ENCODE assay signal across 10 cellular contexts in genomic region chrX:143664302-143664701, GRCh38. TPM values are rescaled to one million over a fixed set of nuclear protein-coding genes. Genes with fewer than 3 reads are reported as not detected.
DNase-seq lines count a peak whose midpoint lies in the region; ATAC-seq and TF ChIP-seq lines count a peak whose summit lies in the region.
"Had no signal": no experiment of that assay in that cellular context is flagged by ENCODE, and none has a peak within 500 bp of the region (broad histone marks: within the 10 kb centered on the region; RNA-seq: fewer than 3 reads in every experiment).

No MANE protein-coding gene starts in this region.

- no peaks in the 10 kb centered on the region for H3K9me3 Mint-ChIP-seq in stimulated activated naive B cell treated with anti-CD40 and anti-IgM and Interleukin-4, amounts not matched to agents 10 μg/mL and 1 μg/mL and 100 μg/mL, for 72 hours

- no peaks in the 10 kb centered on the region for H3K4me1 ChIP-seq in effector memory CD4-positive, alpha-beta T cell (ENCODE audit: control insufficient read depth, insufficient read depth, low read length, poor library complexity, severe bottlenecking)

- no peaks in the 10 kb centered on the region for H3K36me3 ChIP-seq in SU-DHL-6 (ENCODE audit: low read length)
- no peaks in the 10 kb centered on the region for H3K36me3 ChIP-seq in effector memory CD4-positive, alpha-beta T cell (ENCODE audit: control insufficient read depth, insufficient read depth, low read length)

- H4K20me1 ChIP-seq in SU-DHL-6 (ENCODE audit: low read depth, low read length): no peaks in the 10 kb centered on the region

- H3K9ac ChIP-seq in SU-DHL-6 (ENCODE audit: low read length): no peak overlapping the region

- H2AFZ ChIP-seq in SU-DHL-6 (ENCODE audit: low read depth, low read length, severe bottlenecking): no peak overlapping the region

- H3K4me1 Mint-ChIP-seq in stimulated activated naive B cell treated with anti-CD40 and anti-IgM and Interleukin-4, amounts not matched to agents 10 μg/mL and 1 μg/mL and 100 μg/mL, for 72 hours: no peaks in the 10 kb centered on the region

- H3K79me2 ChIP-seq in SU-DHL-6 (ENCODE audit: insufficient read depth, low read length): no peaks in the 10 kb centered on the region

- no peaks in the 10 kb centered on the region for H3K27me3 Mint-ChIP-seq in stimulated activated naive B cell treated with anti-CD40 and anti-IgM and Interleukin-4, amounts not matched to agents 10 μg/mL and 1 μg/mL and 100 μg/mL, for 72 hours
- H3K27me3 Mint-ChIP-seq: effector memory CD8-positive, alpha-beta T cell had no signal

- H3K36me3 Mint-ChIP-seq in stimulated activated naive B cell treated with anti-CD40 and anti-IgM and Interleukin-4, amounts not matched to agents 10 μg/mL and 1 μg/mL and 100 μg/mL, for 72 hours: no peaks in the 10 kb centered on the region

- no peaks in the 10 kb centered on the region for H3K9me2 ChIP-seq in SU-DHL-6 (replicated peaks; ENCODE audit: insufficient read depth, low read length)

- TF ChIP-seq CTCF in SU-DHL-6 (IDR thresholded peaks at IDR 0.05; ENCODE audit: insufficient read depth, low read length, poor library complexity, severe bottlenecking): peak; percentile 19

- ATAC-seq in stimulated activated naive B cell treated with anti-CD40 and anti-IgM and Interleukin-4, amounts not matched to agents 10 μg/mL and 1 μg/mL and 100 μg/mL, for 72 hours (replicated peaks): no peak
- no peak for ATAC-seq in left colon
- ATAC-seq: effector memory CD8-positive, alpha-beta T cell had no signal

- no peak overlapping the region for H3K4me3 ChIP-seq in SU-DHL-6 (ENCODE audit: insufficient read depth, low read length, poor library complexity, severe bottlenecking)
- H3K4me3 ChIP-seq in effector memory CD4-positive, alpha-beta T cell (ENCODE audit: insufficient read depth, low read depth, low read length, poor library complexity, severe bottlenecking): no peak overlapping the region

- intact Hi-C loops in left colon (cut with DNase I, micrococcal nuclease): no loop called here

- H3K4me2 ChIP-seq in SU-DHL-6 (ENCODE audit: low read depth, low read length, poor library complexity, severe bottlenecking): no peak overlapping the region

- DNase-seq in CD1c-positive myeloid dendritic cell (ENCODE audit: extremely low spot score) (peak; percentile 2), H4 (ENCODE audit: low spot score) (peak; percentile 5), kidney tubule cell (ENCODE audit: low spot score) (peak; percentile 30), left colon (no peak), NCI-H187 treated with DMSO at 0.1 percent for 48 hours (lab: John Stamatoyannopoulos, UW) (no peak)
- no peak for DNase-seq in stimulated activated naive B cell treated with anti-CD40 and anti-IgM and Interleukin-4, amounts not matched to agents 10 μg/mL and 1 μg/mL and 100 μg/mL, for 72 hours
- no peak for DNase-seq in effector memory CD4-positive, alpha-beta T cell
- DNase-seq: effector memory CD8-positive, alpha-beta T cell; SIG-M5 had no signal

- no peak overlapping the region for H3K4me3 Mint-ChIP-seq in stimulated activated naive B cell treated with anti-CD40 and anti-IgM and Interleukin-4, amounts not matched to agents 10 μg/mL and 1 μg/mL and 100 μg/mL, for 72 hours
- H3K4me3 Mint-ChIP-seq: effector memory CD8-positive, alpha-beta T cell had no signal

- no peak overlapping the region for H3K27ac Mint-ChIP-seq in stimulated activated naive B cell treated with anti-CD40 and anti-IgM and Interleukin-4, amounts not matched to agents 10 μg/mL and 1 μg/mL and 100 μg/mL, for 72 hours
- H3K27ac Mint-ChIP-seq: effector memory CD8-positive, alpha-beta T cell had no signal

- no peak overlapping the region for H3K27ac ChIP-seq in SU-DHL-6 (ENCODE audit: low read depth, low read length)
- H3K27ac ChIP-seq in effector memory CD4-positive, alpha-beta T cell (ENCODE audit: insufficient read depth, low read length, poor library complexity, severe bottlenecking): no peak overlapping the region

- no peaks in the 10 kb centered on the region for H3F3A ChIP-seq in SU-DHL-6 (ENCODE audit: insufficient read depth)

- H3K9me3 ChIP-seq in SU-DHL-6 (ENCODE audit: insufficient read depth, low read length): no peaks in the 10 kb centered on the region
- no peaks in the 10 kb centered on the region for H3K9me3 ChIP-seq in effector memory CD4-positive, alpha-beta T cell (ENCODE audit: control insufficient read depth, low read length)

- H3K27me3 ChIP-seq in SU-DHL-6 (ENCODE audit: low read length): no peaks in the 10 kb centered on the region
- no peaks in the 10 kb centered on the region for H3K27me3 ChIP-seq in effector memory CD4-positive, alpha-beta T cell (replicated peaks; ENCODE audit: control insufficient read depth, insufficient read depth, low read length, poor library complexity, severe bottlenecking)

RNA-seq across cellular contexts. Expression of gene SLITRK4, which starts 28.4 kb away (rescaled TPM):
- 3.0 and 3.8 TPM in 2 replicates for total RNA-seq in H4 (2014; rRNA removed; shearing (Covaris generic))
- total RNA-seq in left colon: under 1 TPM in 1 of 2 donors, not detected in 1; 0.28 TPM

RNA-seq across cellular contexts. Expression of gene SPANXN2, which starts 56.2 kb away (rescaled TPM):
- total RNA-seq in H4 (2014; rRNA removed; shearing (Covaris generic)): not detected in 2 replicates
- not detected for total RNA-seq in left colon

Comparison
In these comparisons a context has a peak if more than half of its experiments do, and no peak if none do; other contexts are left out.
1. DNase-seq: peak in CD1c-positive myeloid dendritic cell (single experiment), H4 (single experiment) and kidney tubule cell (single experiment); none in stimulated activated naive B cell treated with anti-CD40 and anti-IgM and Interleukin-4, amounts not matched to agents 10 μg/mL and 1 μg/mL and 100 μg/mL, for 72 hours (single experiment), effector memory CD4-positive, alpha-beta T cell (0 of 3), left colon (0 of 2) and NCI-H187 treated with DMSO at 0.1 percent for 48 hours (single experiment).